8 cellular contexts compared by ENCODE assay signal in genomic region chr4:109998867-109999303, GRCh38.
DNase-seq lines count a peak whose midpoint lies in the region; ATAC-seq and TF ChIP-seq lines count a peak whose summit lies in the region.

No MANE protein-coding gene starts in this region.

- peak overlapping the region; percentile 64 for H3K27ac ChIP-seq in cardiac muscle cell
- no peak overlapping the region for H3K27ac ChIP-seq in Karpas-422 (ENCODE audit: low read length)
- H3K27ac ChIP-seq in neural cell (ENCODE audit: low read length) = no peak overlapping the region

- H4K20me1 ChIP-seq in Karpas-422 (ENCODE audit: insufficient read depth, low read depth, low read length) (no peaks in the 10 kb centered on the region), neural cell (ENCODE audit: insufficient read depth) (no peaks in the 10 kb centered on the region)

- no peak overlapping the region for H3K4me2 ChIP-seq in Karpas-422 (ENCODE audit: low read depth, low read length, poor library complexity, severe bottlenecking)
- no peak overlapping the region for H3K4me2 ChIP-seq in neural cell (ENCODE audit: low read length)

- intact Hi-C loops in cardiac septum (cut with DNase I) = loop anchor here (2.0 kb wide), 1 partner anchor 516 kb away; no protein-coding TSS in a partner anchor

- H3K9me2 ChIP-seq in Karpas-422 (replicated peaks; ENCODE audit: insufficient read depth, low read length) = no peaks in the 10 kb centered on the region
- no peaks in the 10 kb centered on the region for H3K9me2 ChIP-seq in neural cell (ENCODE audit: insufficient read depth, low read length)

- H3K27me3 ChIP-seq in cardiac muscle cell = no peaks in the 10 kb centered on the region
- H3K27me3 ChIP-seq in Karpas-422 (ENCODE audit: low read length) = no peaks in the 10 kb centered on the region; the same call in 1 of the 2 replicates
- H3K27me3 ChIP-seq in neural cell (ENCODE audit: insufficient read depth, low read depth, low read length) = no peaks in the 10 kb centered on the region

- H3K79me2 ChIP-seq in Karpas-422 (ENCODE audit: low read length) (no peaks in the 10 kb centered on the region), neural cell (replicated peaks; ENCODE audit: insufficient read depth, low read length) (no peaks in the 10 kb centered on the region)

- H3K36me3 ChIP-seq in cardiac muscle cell (no peaks in the 10 kb centered on the region), Karpas-422 (ENCODE audit: insufficient read depth, low read length) (no peaks in the 10 kb centered on the region), neural cell (ENCODE audit: insufficient read depth, low read length) (no peaks in the 10 kb centered on the region)

- TF ChIP-seq CTCF in cardiac muscle cell (IDR thresholded peaks at IDR 0.05; ENCODE audit: low read depth, low read length) (peak; percentile 64), epithelial cell of proximal tubule (conservative IDR thresholded peaks at IDR 0.05; ENCODE audit: low read depth, low read length) (peak; percentile 75), neural cell (IDR thresholded peaks at IDR 0.05; ENCODE audit: poor library complexity, severe bottlenecking) (peak; percentile 89)

- H3K4me3 ChIP-seq in cardiac muscle cell (no peak overlapping the region), Karpas-422 (ENCODE audit: low read length) (no peak overlapping the region), epithelial cell of proximal tubule (ENCODE audit: low read depth, low read length) (no peak overlapping the region), neural cell (ENCODE audit: low read length) (no peak overlapping the region)

- DNase-seq in cardiac muscle cell (ENCODE audit: low read depth in 1 of 2, low spot score in 1 of 2) (peak; percentile 71 to 73), cardiac septum (ENCODE audit: low spot score) (no peak), Karpas-422 (peak; percentile 89), SK-N-DZ (ENCODE audit: low spot score) (peak; percentile 60), epithelial cell of proximal tubule (ENCODE audit: low read depth) (no peak)
- no peak for DNase-seq in stimulated activated CD4-positive, alpha-beta T cell treated with anti-CD3 and anti-CD28 coated beads, Interleukin-4, amount 100 ng/mL, for 1 hour

- peak; percentile 39 for ATAC-seq in GM21528 (IDR thresholded peaks at IDR 0.05; ENCODE audit: low FRiP score, unreplicated experiment)

- no peak for TF ChIP-seq EP300 in neural cell (conservative IDR thresholded peaks at IDR 0.05; ENCODE audit: poor library complexity, severe bottlenecking)

- H3K9me3 ChIP-seq in cardiac muscle cell (ENCODE audit: low read depth) (no peaks in the 10 kb centered on the region), Karpas-422 (ENCODE audit: low read length) (no peaks in the 10 kb centered on the region), neural cell (ENCODE audit: low read length) (no peaks in the 10 kb centered on the region)

- no peaks in the 10 kb centered on the region for H3F3A ChIP-seq in neural cell (ENCODE audit: insufficient read depth, low read length, poor library complexity, severe bottlenecking)

- H3K4me1 ChIP-seq in cardiac muscle cell (ENCODE audit: low read depth) = peaks cover 5% of the 10 kb centered on the region
- H3K4me1 ChIP-seq in Karpas-422 (ENCODE audit: low read length) = peaks cover 9% of the 10 kb centered on the region

- peak; percentile 89 for TF ChIP-seq RAD21 in neural cell (conservative IDR thresholded peaks at IDR 0.05)

- no peak overlapping the region for H2AFZ ChIP-seq in Karpas-422 (ENCODE audit: low read length)
- H2AFZ ChIP-seq in neural cell (ENCODE audit: low read depth, low read length) = no peak overlapping the region

- no peak overlapping the region for H3K9ac ChIP-seq in Karpas-422 (ENCODE audit: low read length)
- no peak overlapping the region for H3K9ac ChIP-seq in neural cell (ENCODE audit: low read length)

TF ChIP-seq in neural cell, 6 proteins besides CTCF, POLR2A, EP300 and RAD21:
- no peak for TF ChIP-seq POLR2AphosphoS5 (IDR thresholded peaks at IDR 0.05)
- peak; percentile 83 for TF ChIP-seq SMC3 (conservative IDR thresholded peaks at IDR 0.05; ENCODE audit: poor library complexity)
- TF ChIP-seq REST (IDR thresholded peaks at IDR 0.05; ENCODE audit: borderline replicate concordance) = no peak

Comparison
In these comparisons a context has a peak if more than half of its experiments do, and no peak if none do; other contexts are left out.
1. DNase-seq: peak in cardiac muscle cell (2 of 2), Karpas-422 (single experiment) and SK-N-DZ (single experiment); none in cardiac septum (single experiment), epithelial cell of proximal tubule (single experiment) and stimulated activated CD4-positive, alpha-beta T cell treated with anti-CD3 and anti-CD28 coated beads, Interleukin-4, amount 100 ng/mL, for 1 hour (single experiment).
2. Peak in every context shown above with its lines, with median percentiles within 50 percentile points of each other: CTCF ChIP-seq.